1 cellular context compared by ENCODE assay signal in genomic region chr3:137020315-137020714, GRCh38.
TF ChIP-seq lines count a peak whose summit lies in the region.

No MANE protein-coding gene starts in this region.

TF ChIP-seq in GM23338, 12 proteins besides CTCF, POLR2A, EP300 and RAD21 (continued from another document):
- TF ChIP-seq ZNF462 (CRISPR knock-in tag; IDR thresholded peaks at IDR 0.05): no peak
- TF ChIP-seq NANOG (IDR thresholded peaks at IDR 0.05; ENCODE audit: borderline replicate concordance): no peak
- TF ChIP-seq ETS1 (IDR thresholded peaks at IDR 0.05): no peak
- no peak for TF ChIP-seq REST (IDR thresholded peaks at IDR 0.05; ENCODE audit: unreplicated experiment)
- TF ChIP-seq STAT1 (IDR thresholded peaks at IDR 0.05; ENCODE audit: unreplicated experiment): no peak
- TF ChIP-seq CREB1 (CRISPR knock-in tag; IDR thresholded peaks at IDR 0.05; ENCODE audit: low read depth): no peak
- TF ChIP-seq POLR2AphosphoS5 (IDR thresholded peaks at IDR 0.05; ENCODE audit: low read depth): no peak
